ENCODE assay signal across 8 cellular contexts in genomic region chr17:7703584-7704574, GRCh38. TPM values are rescaled to one million over a fixed set of nuclear protein-coding genes. Genes with fewer than 3 reads are reported as not detected.
DNase-seq lines count a peak whose midpoint lies in the region; ATAC-seq and TF ChIP-seq lines count a peak whose summit lies in the region.

No MANE protein-coding gene starts in this region.

- no peak overlapping the region for H3K4me3 Mint-ChIP-seq in T-helper 2 cell treated with Interferon-gamma antibody and Interleukin-4, amounts not matched to agents 5 μg/mL and 100 μg/mL, for 36 hours

- no peak overlapping the region for H3K27ac Mint-ChIP-seq in T-helper 2 cell treated with Interferon-gamma antibody and Interleukin-4, amounts not matched to agents 5 μg/mL and 100 μg/mL, for 36 hours

- H3K4me1 ChIP-seq in Karpas-422 (ENCODE audit: low read length) = peaks cover under 1% of the 10 kb centered on the region; the same call in 1 of the 2 replicates

- peaks cover 15% of the 10 kb centered on the region for H3K36me3 Mint-ChIP-seq in T-helper 2 cell treated with Interferon-gamma antibody and Interleukin-4, amounts not matched to agents 5 μg/mL and 100 μg/mL, for 36 hours (ENCODE audit: low read depth)

- no peak overlapping the region for H3K27ac ChIP-seq in Karpas-422 (ENCODE audit: low read length)

- no peaks in the 10 kb centered on the region for H3K9me3 ChIP-seq in Karpas-422 (ENCODE audit: low read length)

- no peak for TF ChIP-seq CTCF in BJ (IDR thresholded peaks at IDR 0.05; ENCODE audit: insufficient read depth, low read depth, low read length)

- no peaks in the 10 kb centered on the region for H4K20me1 ChIP-seq in Karpas-422 (ENCODE audit: insufficient read depth, low read depth, low read length)

- H3K36me3 ChIP-seq in BJ (ENCODE audit: control insufficient read depth, insufficient read depth, low read length) = peaks cover 4% of the 10 kb centered on the region; the same call in 1 of the 2 replicates
- H3K36me3 ChIP-seq in Karpas-422 (ENCODE audit: insufficient read depth, low read length) = no peaks in the 10 kb centered on the region

- no peaks in the 10 kb centered on the region for H3K79me2 ChIP-seq in Karpas-422 (ENCODE audit: low read length)

- H3K9ac ChIP-seq in Karpas-422 (ENCODE audit: low read length) = no peak overlapping the region

- peaks cover 39% of the 10 kb centered on the region for H3K27me3 Mint-ChIP-seq in T-helper 2 cell treated with Interferon-gamma antibody and Interleukin-4, amounts not matched to agents 5 μg/mL and 100 μg/mL, for 36 hours (ENCODE audit: low read depth)

- no peak for DNase-seq in BJ (ENCODE audit: low read depth)
- peak; percentile 81 for DNase-seq in Karpas-422
- peak in 46 of 58 donors; percentile 13 to 86 (median 63) for DNase-seq in anterior cingulate cortex (lab: John Stamatoyannopoulos, UW)
- DNase-seq in iPS-NIHi7 (ENCODE audit: extremely low spot score) = peak; percentile 88
- no peak for DNase-seq in T-helper 2 cell treated with Interferon-gamma antibody and Interleukin-4, amounts not matched to agents 5 μg/mL and 100 μg/mL, for 36 hours (ENCODE audit: low spot score)
- no peak for DNase-seq in SKM-1 treated with dmso at 0.1 percent for 144 hours (lab: John Stamatoyannopoulos, UW; ENCODE audit: unreplicated experiment)
- DNase-seq in SIG-M5 (lab: John Stamatoyannopoulos, UW) = no peak

- CTCF ChIA-PET in BJ (lab: Yijun Ruan, JAX) = interaction anchor here (0.5 to 0.9 kb wide), 2 partner anchors 16 to 119 kb away, joined by 3 to 4 read pairs; partner anchors contain the start of gene TP53

- H3K4me2 ChIP-seq in Karpas-422 (ENCODE audit: low read depth, low read length, poor library complexity, severe bottlenecking) = no peak overlapping the region

- POLR2A ChIA-PET in BJ (lab: Charles Lee) = no interaction called here

- H3K4me3 ChIP-seq in BJ (ENCODE audit: low read depth, low read length) = peak overlapping the region; percentile 52
- no peak overlapping the region for H3K4me3 ChIP-seq in Karpas-422 (ENCODE audit: low read length)

- no peak overlapping the region for H2AFZ ChIP-seq in Karpas-422 (ENCODE audit: low read length)

- H3K27me3 ChIP-seq in BJ (ENCODE audit: control insufficient read depth, insufficient read depth, low read length) (peaks cover 16% of the 10 kb centered on the region), Karpas-422 (ENCODE audit: low read length) (no peaks in the 10 kb centered on the region)

- H3K9me2 ChIP-seq in Karpas-422 (replicated peaks; ENCODE audit: insufficient read depth, low read length) = no peaks in the 10 kb centered on the region

- H3K9me3 Mint-ChIP-seq in T-helper 2 cell treated with Interferon-gamma antibody and Interleukin-4, amounts not matched to agents 5 μg/mL and 100 μg/mL, for 36 hours = no peaks in the 10 kb centered on the region

- ATAC-seq in GM19467 (IDR thresholded peaks at IDR 0.05; ENCODE audit: unreplicated experiment) = no peak

- H3K4me1 Mint-ChIP-seq in T-helper 2 cell treated with Interferon-gamma antibody and Interleukin-4, amounts not matched to agents 5 μg/mL and 100 μg/mL, for 36 hours (ENCODE audit: low read depth) = peaks cover 10% of the 10 kb centered on the region

RNA-seq across cellular contexts. Expression of gene EFNB3, which starts 1.1 kb away (rescaled TPM):
- 4.9 and 5.3 TPM in 2 replicates for polyA plus RNA-seq in BJ (2011; rRNA removed)
- polyA minus RNA-seq in BJ (2011; rRNA and poly(A)+ RNA removed) = 2.7 and 3.4 TPM in 2 replicates
- total RNA-seq in Karpas-422 (2014; rRNA removed; shearing (Covaris generic); ENCODE audit: low replicate concordance) = not detected in 2 replicates

RNA-seq across cellular contexts. Expression of gene DNAH2, which starts 13.7 kb away (rescaled TPM):
- 0.09 and 0.10 TPM in 2 replicates for polyA plus RNA-seq in BJ (2011; rRNA removed)
- 0.09 and 0.10 TPM in 2 replicates for polyA minus RNA-seq in BJ (2011; rRNA and poly(A)+ RNA removed)
- not detected in 2 replicates for total RNA-seq in Karpas-422 (2014; rRNA removed; shearing (Covaris generic); ENCODE audit: low replicate concordance)

RNA-seq across cellular contexts. Expression of gene WRAP53, which starts 15.6 kb away (rescaled TPM):
- polyA plus RNA-seq in BJ (2011; rRNA removed) = 5.8 and 7.9 TPM in 2 replicates
- 6.3 and 7.2 TPM in 2 replicates for polyA minus RNA-seq in BJ (2011; rRNA and poly(A)+ RNA removed)
- 10.4 and 19.0 TPM in 2 replicates for total RNA-seq in Karpas-422 (2014; rRNA removed; shearing (Covaris generic); ENCODE audit: low replicate concordance)

RNA-seq across cellular contexts. Expression of gene TP53, which starts 16.6 kb away (rescaled TPM):
- polyA plus RNA-seq in BJ (2011; rRNA removed) = 27.6 and 48.4 TPM in 2 replicates
- 36.3 and 55.3 TPM in 2 replicates for polyA minus RNA-seq in BJ (2011; rRNA and poly(A)+ RNA removed)
- 11.0 and 14.0 TPM in 2 replicates for total RNA-seq in Karpas-422 (2014; rRNA removed; shearing (Covaris generic); ENCODE audit: low replicate concordance)

RNA-seq across cellular contexts. Expression of gene ATP1B2, which starts 53.2 kb away (rescaled TPM):
- not detected in 2 replicates for polyA plus RNA-seq in BJ (2011; rRNA removed)
- not detected in 2 replicates for polyA minus RNA-seq in BJ (2011; rRNA and poly(A)+ RNA removed)
- total RNA-seq in Karpas-422 (2014; rRNA removed; shearing (Covaris generic); ENCODE audit: low replicate concordance) = not detected in 2 replicates

Comparison
In these comparisons a context has a peak if more than half of its experiments do, and no peak if none do; other contexts are left out.
1. DNase-seq: peak in Karpas-422 (single experiment), anterior cingulate cortex (46 of 58) and iPS-NIHi7 (single experiment); none in BJ (single experiment), T-helper 2 cell treated with Interferon-gamma antibody and Interleukin-4, amounts not matched to agents 5 μg/mL and 100 μg/mL, for 36 hours (single experiment), SKM-1 treated with dmso at 0.1 percent for 144 hours (single experiment) and SIG-M5 (single experiment).